In genomic region chr11:67421421-67422031, GRCh38 we compare ENCODE assay signal across 8 cellular contexts. TPM values are rescaled to one million over a fixed set of nuclear protein-coding genes. Genes with fewer than 3 reads are reported as not detected.
DNase-seq lines count a peak whose midpoint lies in the region; ATAC-seq, FAIRE-seq and TF ChIP-seq lines count a peak whose summit lies in the region.

No MANE protein-coding gene starts in this region.

- H3K4me1 ChIP-seq in iPS-15b (ENCODE audit: control insufficient read depth, insufficient read depth, low read length), result no peaks in the 10 kb centered on the region

- peak overlapping the region; percentile 13 for H3K4me3 ChIP-seq in iPS-15b (ENCODE audit: low read depth, low read length)

- intact Hi-C loops in activated B cell treated with CpG ODN at 0.5 μM for 24 hours (cut with micrococcal nuclease), result loop anchor here (1.0 to 2.0 kb wide), 3 partner anchors 15 to 43 kb away; partner anchors contain the start of gene PTPRCAP

- peaks cover 4% of the 10 kb centered on the region for H3K27me3 ChIP-seq in iPS-15b (ENCODE audit: control insufficient read depth, insufficient read depth, low read length)

- CTCF ChIA-PET in activated B cell treated with CpG ODN at 0.5 μM for 24 hours (lab: Charles Lee), result interaction anchor here (1.0 to 5.0 kb wide), 3 partner anchors 10 to 18 kb away, joined by 3 to 53 read pairs (median 3); partner anchors contain the start of genes PPP1CA and TBC1D10C

- ATAC-seq in activated B cell treated with CpG ODN at 0.5 μM for 24 hours (ENCODE audit: low read depth), result no peak
- no peak for ATAC-seq in stimulated activated naive CD8-positive, alpha-beta T cell treated with anti-CD3 and anti-CD28 coated beads, Interleukin-15, amount 100 ng/mL, for 72 hours

- no peaks in the 10 kb centered on the region for H3K36me3 Mint-ChIP-seq in T-helper 2 cell treated with Interferon-gamma antibody and Interleukin-4, amounts not matched to agents 5 μg/mL and 100 μg/mL, for 36 hours (ENCODE audit: low read depth)
- H3K36me3 Mint-ChIP-seq in activated B cell treated with CpG ODN at 0.5 μM for 24 hours (ENCODE audit: low read depth), result no peaks in the 10 kb centered on the region

- no peaks in the 10 kb centered on the region for H3K9me3 ChIP-seq in iPS-15b (ENCODE audit: control insufficient read depth, insufficient read depth, low read length)

- TF ChIP-seq CTCF in activated B cell treated with CpG ODN at 0.5 μM for 24 hours (IDR thresholded peaks at IDR 0.05), result no peak
- no peak for TF ChIP-seq CTCF in D721Med (IDR thresholded peaks at IDR 0.05; ENCODE audit: insufficient read depth, missing control alignments)

- POLR2A ChIA-PET in activated B cell treated with CpG ODN at 0.5 μM for 24 hours (lab: Charles Lee), result interaction anchor here (0.6 to 13.9 kb wide), 12 partner anchors 10 to 193 kb away, joined by 3 to 404 read pairs (median 12); partner anchors contain the start of genes PPP1CA, PTPRCAP, RAD9A and RPS6KB2

- no peak for FAIRE-seq in GM12892 (lab: Jason Lieb, UNC)
- FAIRE-seq in D721Med (lab: Jason Lieb, UNC), result no peak

- H3K27ac Mint-ChIP-seq in T-helper 2 cell treated with Interferon-gamma antibody and Interleukin-4, amounts not matched to agents 5 μg/mL and 100 μg/mL, for 36 hours, result no peak overlapping the region
- H3K27ac Mint-ChIP-seq in activated B cell treated with CpG ODN at 0.5 μM for 24 hours, result peak overlapping the region; percentile 77
- H3K27ac Mint-ChIP-seq in stimulated activated naive CD8-positive, alpha-beta T cell treated with anti-CD3 and anti-CD28 coated beads, Interleukin-15, amount 100 ng/mL, for 72 hours, result no peak overlapping the region

- no peaks in the 10 kb centered on the region for H3K9me3 Mint-ChIP-seq in T-helper 2 cell treated with Interferon-gamma antibody and Interleukin-4, amounts not matched to agents 5 μg/mL and 100 μg/mL, for 36 hours
- H3K9me3 Mint-ChIP-seq in activated B cell treated with CpG ODN at 0.5 μM for 24 hours, result no peaks in the 10 kb centered on the region
- no peaks in the 10 kb centered on the region for H3K9me3 Mint-ChIP-seq in stimulated activated naive CD8-positive, alpha-beta T cell treated with anti-CD3 and anti-CD28 coated beads, Interleukin-15, amount 100 ng/mL, for 72 hours

- TF ChIP-seq POLR2A in GM12892 (IDR thresholded peaks at IDR 0.05; ENCODE audit: low read depth, low read length), result no peak

- DNase-seq in T-helper 2 cell treated with Interferon-gamma antibody and Interleukin-4, amounts not matched to agents 5 μg/mL and 100 μg/mL, for 36 hours (ENCODE audit: low spot score), result no peak
- no peak for DNase-seq in T-helper 2 cell
- DNase-seq in activated B cell treated with CpG ODN at 0.5 μM for 24 hours, result no peak
- DNase-seq in stimulated activated naive CD8-positive, alpha-beta T cell treated with anti-CD3 and anti-CD28 coated beads, Interleukin-15, amount 100 ng/mL, for 72 hours, result no peak
- no peak for DNase-seq in activated gamma-delta T cell treated with Interleukin-2 at 50 U/mL for 16 hours
- no peak for DNase-seq in GM12892 (ENCODE audit: insufficient read length)
- DNase-seq in D721Med (ENCODE audit: insufficient read length, low spot score), result no peak

- peak overlapping the region; percentile 70 for H3K4me3 Mint-ChIP-seq in T-helper 2 cell treated with Interferon-gamma antibody and Interleukin-4, amounts not matched to agents 5 μg/mL and 100 μg/mL, for 36 hours
- peak overlapping the region; percentile 74 for H3K4me3 Mint-ChIP-seq in activated B cell treated with CpG ODN at 0.5 μM for 24 hours
- peak overlapping the region; percentile 75 to 88 for H3K4me3 Mint-ChIP-seq in stimulated activated naive CD8-positive, alpha-beta T cell treated with anti-CD3 and anti-CD28 coated beads, Interleukin-15, amount 100 ng/mL, for 72 hours

- peaks cover 33% of the 10 kb centered on the region for H3K4me1 Mint-ChIP-seq in T-helper 2 cell treated with Interferon-gamma antibody and Interleukin-4, amounts not matched to agents 5 μg/mL and 100 μg/mL, for 36 hours (ENCODE audit: low read depth)
- H3K4me1 Mint-ChIP-seq in activated B cell treated with CpG ODN at 0.5 μM for 24 hours, result peaks cover 45% of the 10 kb centered on the region
- peaks cover 79% of the 10 kb centered on the region for H3K4me1 Mint-ChIP-seq in stimulated activated naive CD8-positive, alpha-beta T cell treated with anti-CD3 and anti-CD28 coated beads, Interleukin-15, amount 100 ng/mL, for 72 hours

- peaks cover 3% of the 10 kb centered on the region for H3K27me3 Mint-ChIP-seq in T-helper 2 cell treated with Interferon-gamma antibody and Interleukin-4, amounts not matched to agents 5 μg/mL and 100 μg/mL, for 36 hours (ENCODE audit: low read depth)
- no peaks in the 10 kb centered on the region for H3K27me3 Mint-ChIP-seq in activated B cell treated with CpG ODN at 0.5 μM for 24 hours
- no peaks in the 10 kb centered on the region for H3K27me3 Mint-ChIP-seq in stimulated activated naive CD8-positive, alpha-beta T cell treated with anti-CD3 and anti-CD28 coated beads, Interleukin-15, amount 100 ng/mL, for 72 hours

- H3K9ac ChIP-seq in iPS-15b (ENCODE audit: low read depth, low read length), result no peak overlapping the region

- no peaks in the 10 kb centered on the region for H3K36me3 ChIP-seq in iPS-15b (ENCODE audit: control insufficient read depth, insufficient read depth, low read length)

RNA-seq across cellular contexts. Expression of gene CARNS1, which starts 6.0 kb away (rescaled TPM):
- total RNA-seq in activated B cell treated with CpG ODN at 0.5 μM for 24 hours, result 5.7 and 6.3 TPM in 2 replicates
- 0.28 TPM for polyA plus RNA-seq in GM12892 (2012; ENCODE audit: missing spikeins)

RNA-seq across cellular contexts. Expression of gene RPS6KB2, which starts 6.8 kb away (rescaled TPM):
- 66.9 and 74.5 TPM in 2 replicates for total RNA-seq in activated B cell treated with CpG ODN at 0.5 μM for 24 hours
- 37.8 TPM for polyA plus RNA-seq in GM12892 (2012; ENCODE audit: missing spikeins)

RNA-seq across cellular contexts. Expression of gene PTPRCAP, which starts 16.0 kb away (rescaled TPM):
- 328 and 347 TPM in 2 replicates for total RNA-seq in activated B cell treated with CpG ODN at 0.5 μM for 24 hours
- 24.9 TPM for polyA plus RNA-seq in GM12892 (2012; ENCODE audit: missing spikeins)

RNA-seq across cellular contexts. Expression of gene TBC1D10C, which starts 17.6 kb away (rescaled TPM):
- total RNA-seq in activated B cell treated with CpG ODN at 0.5 μM for 24 hours, result 158 and 163 TPM in 2 replicates
- 17.3 TPM for polyA plus RNA-seq in GM12892 (2012; ENCODE audit: missing spikeins)

RNA-seq across cellular contexts. Expression of gene PPP1CA, which starts 19.9 kb away (rescaled TPM):
- total RNA-seq in activated B cell treated with CpG ODN at 0.5 μM for 24 hours, result 349 and 354 TPM in 2 replicates
- 152 TPM for polyA plus RNA-seq in GM12892 (2012; ENCODE audit: missing spikeins)
